1 cellular context compared by ENCODE assay signal in the genomic region with DNA sequence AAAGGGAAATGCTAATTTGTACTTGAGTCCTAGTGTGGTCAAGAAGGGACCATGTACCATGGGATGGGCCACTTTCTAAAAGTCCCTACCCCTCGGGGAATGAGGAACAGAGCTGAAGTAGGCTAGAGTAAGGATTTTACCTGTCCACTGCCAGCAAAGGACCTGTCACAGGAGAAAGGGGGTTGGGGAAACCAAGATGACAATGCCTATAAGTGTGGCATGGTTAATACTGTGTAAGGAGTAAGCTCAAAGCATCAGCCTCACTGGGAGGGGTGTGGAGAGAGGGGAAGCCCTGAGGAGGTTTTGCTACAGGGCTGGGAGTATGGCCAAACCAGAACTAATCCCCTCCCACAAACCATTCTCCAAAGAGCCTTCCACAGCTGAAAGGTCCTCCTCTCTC.
TF ChIP-seq lines count a peak whose summit lies in the region.

No MANE protein-coding gene starts in this region.

TF ChIP-seq in A549, 52 proteins besides CTCF, POLR2A, EP300 and RAD21 (continued from another document):
- no peak for TF ChIP-seq PBX3 (IDR thresholded peaks at IDR 0.05)
- no peak for TF ChIP-seq FOSL2 (IDR thresholded peaks at IDR 0.05)
- TF ChIP-seq FOSL2 (CRISPR knock-in tag; IDR thresholded peaks at IDR 0.05), result no peak
- no peak for TF ChIP-seq JUNB (IDR thresholded peaks at IDR 0.05)
- no peak for TF ChIP-seq BHLHE40 (IDR thresholded peaks at IDR 0.05; ENCODE audit: low read depth, low read length)
- TF ChIP-seq HDAC2 (IDR thresholded peaks at IDR 0.05), result no peak
- no peak for TF ChIP-seq ZC3H11A (IDR thresholded peaks at IDR 0.05)
- TF ChIP-seq HOXB5 (CRISPR knock-in tag; IDR thresholded peaks at IDR 0.05), result no peak
- no peak for TF ChIP-seq GATA3 (IDR thresholded peaks at IDR 0.05; ENCODE audit: borderline replicate concordance)
- TF ChIP-seq HOXB13 (CRISPR knock-in tag; IDR thresholded peaks at IDR 0.05; ENCODE audit: low read depth), result no peak
- TF ChIP-seq, protein P1, sequence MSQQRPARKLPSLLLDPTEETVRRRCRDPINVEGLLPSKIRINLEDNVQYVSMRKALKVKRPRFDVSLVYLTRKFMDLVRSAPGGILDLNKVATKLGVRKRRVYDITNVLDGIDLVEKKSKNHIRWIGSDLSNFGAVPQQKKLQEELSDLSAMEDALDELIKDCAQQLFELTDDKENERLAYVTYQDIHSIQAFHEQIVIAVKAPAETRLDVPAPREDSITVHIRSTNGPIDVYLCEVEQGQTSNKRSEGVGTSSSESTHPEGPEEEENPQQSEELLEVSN (IDR thresholded peaks at IDR 0.05; ENCODE audit: borderline replicate concordance, low read depth), result no peak
- no peak for TF ChIP-seq EHF (CRISPR knock-in tag; IDR thresholded peaks at IDR 0.05)
